ENCODE assay signal across 8 cellular contexts in genomic region chr17:66304304-66305174, GRCh38. TPM values are rescaled to one million over a fixed set of nuclear protein-coding genes. Genes with fewer than 3 reads are reported as not detected.
DNase-seq lines count a peak whose midpoint lies in the region; ATAC-seq, FAIRE-seq and TF ChIP-seq lines count a peak whose summit lies in the region.

No MANE protein-coding gene starts in this region.

- H3K27ac ChIP-seq in ACC112 (ENCODE audit: low read depth, low read length), result peak overlapping the region; percentile 66

- peaks cover 48% of the 10 kb centered on the region for H3K4me1 ChIP-seq in ACC112 (ENCODE audit: control insufficient read depth, insufficient read depth, low read length, unreplicated experiment)

- ATAC-seq in naive thymus-derived CD8-positive, alpha-beta T cell, result peak; percentile 13 to 16
- no peak for ATAC-seq in HG03571 (IDR thresholded peaks at IDR 0.05; ENCODE audit: unreplicated experiment)

- H3K4me1 Mint-ChIP-seq in T-helper 1 cell treated with Interleukin-12 subunit alpha and Interleukin-12 subunit beta and Interleukin-4 antibody, amounts not matched to agents 30 μg/mL and 1 μg/mL, for 36 hours (ENCODE audit: low read depth), result peaks cover 58% of the 10 kb centered on the region
- peaks cover 45 to 84% (median 74%) of the 10 kb centered on the region in 4 donors for H3K4me1 Mint-ChIP-seq in naive thymus-derived CD8-positive, alpha-beta T cell

- H3K27ac Mint-ChIP-seq in T-helper 1 cell treated with Interleukin-12 subunit alpha and Interleukin-12 subunit beta and Interleukin-4 antibody, amounts not matched to agents 30 μg/mL and 1 μg/mL, for 36 hours, result peak overlapping the region; percentile 89
- peak overlapping the region; percentile 75 to 98 (median 91) for H3K27ac Mint-ChIP-seq in naive thymus-derived CD8-positive, alpha-beta T cell

- H3K4me3 Mint-ChIP-seq in T-helper 1 cell treated with Interleukin-12 subunit alpha and Interleukin-12 subunit beta and Interleukin-4 antibody, amounts not matched to agents 30 μg/mL and 1 μg/mL, for 36 hours, result peak overlapping the region; percentile 97
- H3K4me3 Mint-ChIP-seq in naive thymus-derived CD8-positive, alpha-beta T cell, result peak overlapping the region; percentile 88 to 100 (median 96)

- POLR2A ChIA-PET in naive thymus-derived CD8-positive, alpha-beta T cell (lab: Charles Lee), result interaction anchor here (0.7 to 5.4 kb wide), 7 partner anchors 9 to 122 kb away, joined by 3 to 46 read pairs (median 5); no protein-coding TSS in a partner anchor

- peaks cover 85% of the 10 kb centered on the region for H3K79me2 ChIP-seq in ACC112 (ENCODE audit: control insufficient read depth, insufficient read depth, low read length, unreplicated experiment)

- TF ChIP-seq POLR2A in H54 (IDR thresholded peaks at IDR 0.05; ENCODE audit: low read depth, low read length), result no peak

- peaks cover 22% of the 10 kb centered on the region for H3K36me3 ChIP-seq in ACC112 (ENCODE audit: insufficient read depth, low read length)

- H3K4me3 ChIP-seq in ACC112 (ENCODE audit: low read depth, low read length), result peak overlapping the region; percentile 82

- H3K27me3 Mint-ChIP-seq in T-helper 1 cell treated with Interleukin-12 subunit alpha and Interleukin-12 subunit beta and Interleukin-4 antibody, amounts not matched to agents 30 μg/mL and 1 μg/mL, for 36 hours (ENCODE audit: low read depth), result peaks cover 14% of the 10 kb centered on the region
- peaks cover 0 to 1% (median 0%) of the 10 kb centered on the region in 5 donors for H3K27me3 Mint-ChIP-seq in naive thymus-derived CD8-positive, alpha-beta T cell

- no peaks in the 10 kb centered on the region for H3K9me3 Mint-ChIP-seq in T-helper 1 cell treated with Interleukin-12 subunit alpha and Interleukin-12 subunit beta and Interleukin-4 antibody, amounts not matched to agents 30 μg/mL and 1 μg/mL, for 36 hours
- peaks cover 0 to 5% (median 0%) of the 10 kb centered on the region in 9 donors for H3K9me3 Mint-ChIP-seq in naive thymus-derived CD8-positive, alpha-beta T cell

- in situ Hi-C loops in G401 (cut with HindIII; ENCODE audit: low sequenced_read_pairs), result no loop called here

- peak; percentile 29 for DNase-seq in H54 (ENCODE audit: insufficient read length, low spot score)
- peak; percentile 61 for DNase-seq in ecto neural progenitor cell (ENCODE audit: low spot score)
- DNase-seq in naive thymus-derived CD8-positive, alpha-beta T cell, result no peak
- DNase-seq in activated CD4-positive, CD25-positive, alpha-beta regulatory T cell treated with anti-CD3 and anti-CD28 coated beads, Interleukin-2, amount 50 U/mL, for 72 hours, result no peak
- DNase-seq in G401 (ENCODE audit: low spot score), result no peak

- peak; percentile 36 for FAIRE-seq in H54 (lab: Jason Lieb, UNC)

- peaks cover 38% of the 10 kb centered on the region for H3K36me3 Mint-ChIP-seq in T-helper 1 cell treated with Interleukin-12 subunit alpha and Interleukin-12 subunit beta and Interleukin-4 antibody, amounts not matched to agents 30 μg/mL and 1 μg/mL, for 36 hours (ENCODE audit: low read depth)
- peaks cover 3 to 36% (median 28%) of the 10 kb centered on the region in 3 donors for H3K36me3 Mint-ChIP-seq in naive thymus-derived CD8-positive, alpha-beta T cell

- no peaks in the 10 kb centered on the region for H3K27me3 ChIP-seq in ACC112 (ENCODE audit: insufficient read depth, low read length)

- no peak overlapping the region for H2AFZ ChIP-seq in ACC112 (ENCODE audit: low read length, unreplicated experiment)

RNA-seq across cellular contexts. Expression of gene PRKCA, which starts 2.1 kb away (rescaled TPM):
- total RNA-seq in naive thymus-derived CD8-positive, alpha-beta T cell, result 10 to 100 TPM; 90.6 to 97.3 TPM
- 1 to 10 TPM; 1.3 to 5.8 (median 3.3) TPM for polyA plus RNA-seq in naive thymus-derived CD8-positive, alpha-beta T cell
- 21.7 and 44.7 TPM in 2 replicates for total RNA-seq in G401 (2014; rRNA removed; shearing (Covaris generic))

Comparison
In these comparisons a context has a peak if more than half of its experiments do, and no peak if none do; other contexts are left out.
1. DNase-seq: peak in H54 (single experiment) and ecto neural progenitor cell (single experiment); none in naive thymus-derived CD8-positive, alpha-beta T cell (0 of 10), activated CD4-positive, CD25-positive, alpha-beta regulatory T cell treated with anti-CD3 and anti-CD28 coated beads, Interleukin-2, amount 50 U/mL, for 72 hours (single experiment) and G401 (single experiment).